In the genomic region with DNA sequence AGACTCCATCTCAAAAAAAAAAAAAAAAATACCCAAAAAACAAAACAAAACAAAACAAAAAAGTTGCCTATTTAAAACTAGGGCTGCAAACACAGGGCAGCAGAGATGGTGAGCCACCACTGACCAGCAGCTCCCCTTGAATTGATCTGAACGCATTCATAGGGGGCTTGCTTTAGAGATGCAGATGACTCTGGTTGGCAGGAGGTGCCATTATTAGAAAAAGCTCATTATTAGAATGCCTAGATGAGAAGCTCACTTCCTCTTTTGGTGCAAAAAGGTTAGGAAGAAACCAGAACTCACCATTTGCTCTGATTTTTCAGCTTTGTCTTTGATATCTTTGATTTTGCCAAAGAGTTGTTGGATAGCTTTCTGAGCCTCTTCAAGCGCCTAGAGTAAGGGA, we compare ENCODE assay signal across 16 cellular contexts.
"Had no signal": no experiment of that assay in that cellular context is flagged by ENCODE, and none has a peak within 500 bp of the region (broad histone marks: within the 10 kb centered on the region; RNA-seq: fewer than 3 reads in every experiment).

No MANE protein-coding gene starts in this region.

- DNase-seq: activated CD4-positive, alpha-beta T cell treated with anti-CD3 and anti-CD28 coated beads, Interleukin-2, amount 10 ng/mL, durations not matched to agents 7 days and 5 days; activated CD4-positive, CD25-positive, alpha-beta regulatory T cell; activated naive CD8-positive, alpha-beta T cell treated with anti-CD3 and anti-CD28 coated beads for 36 hours; amygdala; central memory CD4-positive, alpha-beta T cell; effector CD4-positive, alpha-beta T cell; foreskin fibroblast; glutamatergic neuron; immature natural killer cell; psoas muscle; right lobe of liver; stimulated activated naive CD8-positive, alpha-beta T cell treated with anti-CD3 and anti-CD28 coated beads, Interleukin-15, amount 100 ng/mL, for 72 hours had no signal

- H3K9me3 ChIP-seq: psoas muscle, right lobe of liver had no signal

- H3K4me3 Mint-ChIP-seq: activated CD4-positive, alpha-beta T cell treated with anti-CD3 and anti-CD28 coated beads, Interleukin-2, amount 10 ng/mL, durations not matched to agents 7 days and 5 days; activated naive CD8-positive, alpha-beta T cell treated with anti-CD3 and anti-CD28 coated beads for 36 hours; brain; immature natural killer cell; stimulated activated naive CD8-positive, alpha-beta T cell treated with anti-CD3 and anti-CD28 coated beads, Interleukin-15, amount 100 ng/mL, for 72 hours; type B pancreatic cell had no signal

- H3K27ac Mint-ChIP-seq: activated CD4-positive, alpha-beta T cell treated with anti-CD3 and anti-CD28 coated beads, Interleukin-2, amount 10 ng/mL, durations not matched to agents 7 days and 5 days; activated naive CD8-positive, alpha-beta T cell treated with anti-CD3 and anti-CD28 coated beads for 36 hours; brain; type B pancreatic cell had no signal

- H3K9me3 Mint-ChIP-seq: activated CD4-positive, alpha-beta T cell treated with anti-CD3 and anti-CD28 coated beads, Interleukin-2, amount 10 ng/mL, durations not matched to agents 7 days and 5 days; activated naive CD8-positive, alpha-beta T cell treated with anti-CD3 and anti-CD28 coated beads for 36 hours; immature natural killer cell; stimulated activated naive CD8-positive, alpha-beta T cell treated with anti-CD3 and anti-CD28 coated beads, Interleukin-15, amount 100 ng/mL, for 72 hours; type B pancreatic cell had no signal

- ATAC-seq: psoas muscle; right lobe of liver; stimulated activated naive CD8-positive, alpha-beta T cell treated with anti-CD3 and anti-CD28 coated beads, Interleukin-15, amount 100 ng/mL, for 72 hours had no signal

- H3K27ac ChIP-seq: coronary artery, psoas muscle, right lobe of liver had no signal

- FAIRE-seq: endothelial cell of umbilical vein had no signal

- H3K4me1 Mint-ChIP-seq: brain, immature natural killer cell had no signal

- H3K4me1 ChIP-seq: psoas muscle, right lobe of liver had no signal

- H3K27me3 ChIP-seq: right lobe of liver had no signal

- H3K27me3 Mint-ChIP-seq: activated CD4-positive, alpha-beta T cell treated with anti-CD3 and anti-CD28 coated beads, Interleukin-2, amount 10 ng/mL, durations not matched to agents 7 days and 5 days; activated naive CD8-positive, alpha-beta T cell treated with anti-CD3 and anti-CD28 coated beads for 36 hours; brain; stimulated activated naive CD8-positive, alpha-beta T cell treated with anti-CD3 and anti-CD28 coated beads, Interleukin-15, amount 100 ng/mL, for 72 hours; type B pancreatic cell had no signal

- H3K4me3 ChIP-seq: coronary artery, psoas muscle, right lobe of liver had no signal
